Comparison of ENCODE assay signal across 19 cellular contexts in genomic region chr17:44935116-44935515, GRCh38. TPM values are rescaled to one million over a fixed set of nuclear protein-coding genes. Genes with fewer than 3 reads are reported as not detected.
"Had no signal": no experiment of that assay in that cellular context is flagged by ENCODE, and none has a peak within 500 bp of the region (broad histone marks: within the 10 kb centered on the region; RNA-seq: fewer than 3 reads in every experiment).

No MANE protein-coding gene starts in this region.

- H3K27me3 ChIP-seq: colonic mucosa, esophagus squamous epithelium, gastrocnemius medialis, pancreas had no signal

- ATAC-seq: activated CD4-positive, alpha-beta T cell treated with anti-CD3 and anti-CD28 coated beads for 36 hours; gastrocnemius medialis; natural killer cell; pancreas had no signal

- H3K9me3 ChIP-seq: colonic mucosa, gastrocnemius medialis, pancreas, thoracic aorta had no signal

- DNase-seq: activated B cell treated with CpG ODN at 0.5 μM for 24 hours; activated CD4-positive, alpha-beta memory T cell treated with anti-CD3 and anti-CD28 coated beads for 36 hours; activated T-cell treated with anti-CD3 and anti-CD28 coated beads, Interleukin-2, amount 50 U/mL, for 48 hours; central memory CD4-positive, alpha-beta T cell; colonic mucosa; esophagus squamous epithelium; gastrocnemius medialis; hippocampal formation; left ventricle myocardium inferior; mammary epithelial cell; midbrain; natural killer cell; right cardiac atrium; stimulated activated CD4-positive, alpha-beta T cell treated with anti-CD3 and anti-CD28 coated beads, Interleukin-1b, Interleukin-23, amount 100 ng/mL, for 48 hours; T-helper 1 cell had no signal

- H3K4me3 ChIP-seq: colonic mucosa, esophagus squamous epithelium, gastrocnemius medialis, left ventricle myocardium inferior, pancreas, thoracic aorta had no signal

- H3K27ac ChIP-seq: colonic mucosa, esophagus squamous epithelium, gastrocnemius medialis, left ventricle myocardium inferior, pancreas, thoracic aorta had no signal

- H3K36me3 ChIP-seq: colonic mucosa, gastrocnemius medialis, left ventricle myocardium inferior, pancreas, thoracic aorta had no signal

- H3K4me1 ChIP-seq: colonic mucosa, esophagus squamous epithelium, gastrocnemius medialis, pancreas had no signal

RNA-seq across cellular contexts. Expression of gene GFAP, which starts 19.8 kb away (rescaled TPM):
- total RNA-seq: activated B cell treated with CpG ODN at 0.5 μM for 24 hours; activated CD4-positive, alpha-beta memory T cell treated with anti-CD3 and anti-CD28 coated beads for 36 hours; activated CD4-positive, alpha-beta T cell treated with anti-CD3 and anti-CD28 coated beads for 36 hours; astrocyte; esophagus squamous epithelium; gastrocnemius medialis; natural killer cell had no signal
- polyA plus RNA-seq: mammary epithelial cell had no signal

RNA-seq across cellular contexts. Expression of gene C1QL1, which starts 33.0 kb away (rescaled TPM):
- total RNA-seq: activated B cell treated with CpG ODN at 0.5 μM for 24 hours, astrocyte, gastrocnemius medialis, natural killer cell had no signal
